10 cellular contexts compared by ENCODE assay signal in genomic region chr7:159027091-159027802, GRCh38.
DNase-seq lines count a peak whose midpoint lies in the region; FAIRE-seq and TF ChIP-seq lines count a peak whose summit lies in the region.
"Had no signal": no experiment of that assay in that cellular context is flagged by ENCODE, and none has a peak within 500 bp of the region (broad histone marks: within the 10 kb centered on the region; RNA-seq: fewer than 3 reads in every experiment).

No MANE protein-coding gene starts in this region.

- FAIRE-seq in RCC 7860 (lab: Jason Lieb, UNC), result no peak

- TF ChIP-seq CTCF in 22Rv1 (IDR thresholded peaks at IDR 0.05), result peak; percentile 14; the same call in 1 of the 2 replicates
- peak; percentile 54 for TF ChIP-seq CTCF in VCaP (conservative IDR thresholded peaks at IDR 0.05)

- peak; percentile 4 for DNase-seq in DMS114 treated with DMSO at 0.1 percent for 48 hours (lab: John Stamatoyannopoulos, UW; ENCODE audit: unreplicated experiment)
- DNase-seq in kidney glomerular epithelial cell (lab: John Stamatoyannopoulos, UW), result peak; percentile 22
- DNase-seq in RCC 7860 (ENCODE audit: low spot score), result no peak
- no peak for DNase-seq in SHP77 (lab: John Stamatoyannopoulos, UW)
- DNase-seq in NCI-H146 treated with DMSO at 0.1 percent for 48 hours (lab: John Stamatoyannopoulos, UW; ENCODE audit: unreplicated experiment), result no peak
- DNase-seq in AML-193 (lab: John Stamatoyannopoulos, UW), result no peak

- H3K27ac ChIP-seq in 22Rv1, result no peak overlapping the region
- H3K27ac ChIP-seq in VCaP, result peak overlapping the region; percentile 5; the same call in 1 of the 2 replicates
- H3K27ac ChIP-seq: heart left ventricle, KMS-11 had no signal

Comparison
In these comparisons a context has a peak if more than half of its experiments do, and no peak if none do; other contexts are left out.
1. DNase-seq: peak in DMS114 treated with DMSO at 0.1 percent for 48 hours (single experiment) and kidney glomerular epithelial cell (single experiment); none in RCC 7860 (single experiment), SHP77 (0 of 2), NCI-H146 treated with DMSO at 0.1 percent for 48 hours (single experiment) and AML-193 (0 of 2).